ENCODE assay signal across 11 cellular contexts in genomic region chr15:31483924-31484368, GRCh38.
DNase-seq lines count a peak whose midpoint lies in the region; ATAC-seq and TF ChIP-seq lines count a peak whose summit lies in the region.
"Had no signal": no experiment of that assay in that cellular context is flagged by ENCODE, and none has a peak within 500 bp of the region (broad histone marks: within the 10 kb centered on the region; RNA-seq: fewer than 3 reads in every experiment).

No MANE protein-coding gene starts in this region.

- H3K27me3 Mint-ChIP-seq in CD14-positive monocyte (ENCODE audit: low read depth in 3 of 3) = peaks cover 54 to 62% (median 62%) of the 10 kb centered on the region in 3 donors
- H3K27me3 Mint-ChIP-seq in activated naive CD4-positive, alpha-beta T cell treated with anti-CD3 and anti-CD28 coated beads, Interleukin-2, amount 50 U/mL, for 24 hours = peaks cover 1% of the 10 kb centered on the region
- no peaks in the 10 kb centered on the region for H3K27me3 Mint-ChIP-seq in natural killer cell treated with Interleukin-12 subunit alpha and Interleukin-12 subunit beta and Interleukin-15 and Interleukin-18, amount 100 ng/mL, for 72 hours

- peaks cover 5 to 14% (median 11%) of the 10 kb centered on the region in 7 donors for H3K9me3 Mint-ChIP-seq in CD14-positive monocyte
- H3K9me3 Mint-ChIP-seq in activated naive CD4-positive, alpha-beta T cell treated with anti-CD3 and anti-CD28 coated beads, Interleukin-2, amount 50 U/mL, for 24 hours = no peaks in the 10 kb centered on the region
- H3K9me3 Mint-ChIP-seq in natural killer cell treated with Interleukin-12 subunit alpha and Interleukin-12 subunit beta and Interleukin-15 and Interleukin-18, amount 100 ng/mL, for 72 hours = no peaks in the 10 kb centered on the region

- peak overlapping the region; percentile 54 to 88 for H3K4me3 Mint-ChIP-seq in CD14-positive monocyte
- H3K4me3 Mint-ChIP-seq in activated naive CD4-positive, alpha-beta T cell treated with anti-CD3 and anti-CD28 coated beads, Interleukin-2, amount 50 U/mL, for 24 hours = peak overlapping the region; percentile 90
- H3K4me3 Mint-ChIP-seq in natural killer cell treated with Interleukin-12 subunit alpha and Interleukin-12 subunit beta and Interleukin-15 and Interleukin-18, amount 100 ng/mL, for 72 hours = peak overlapping the region; percentile 89

- DNase-seq in CD14-positive monocyte (ENCODE audit: low spot score) = no peak
- peak; percentile 15 for DNase-seq in T-helper 9 cell
- no peak for DNase-seq in natural killer cell treated with Interleukin-12 subunit alpha and Interleukin-12 subunit beta and Interleukin-15 and Interleukin-18, amount 100 ng/mL, for 72 hours (ENCODE audit: low spot score)
- no peak for DNase-seq in DMS79 (lab: John Stamatoyannopoulos, UW)
- no peak for DNase-seq in NCI-H446 (lab: John Stamatoyannopoulos, UW)
- no peak for DNase-seq in Right ventricle myocardium inferior (ENCODE audit: missing footprints)
- DNase-seq: IMR-90, NCI-H345 had no signal

- no peak for TF ChIP-seq CTCF in CD14-positive monocyte (IDR thresholded peaks at IDR 0.05)

- intact Hi-C loops in CD14-positive monocyte (cut with micrococcal nuclease) (loop anchor here in 1 of 2 donors (10.0 kb wide), 1 partner anchor 89 kb away; no protein-coding TSS in a partner anchor), Right ventricle myocardium inferior (cut with DNase I) (loop anchor here (10.0 kb wide), 1 partner anchor 119 kb away; no protein-coding TSS in a partner anchor)

- H3K27ac Mint-ChIP-seq in CD14-positive monocyte = no peak overlapping the region
- H3K27ac Mint-ChIP-seq in activated naive CD4-positive, alpha-beta T cell treated with anti-CD3 and anti-CD28 coated beads, Interleukin-2, amount 50 U/mL, for 24 hours = peak overlapping the region; percentile 65
- peak overlapping the region; percentile 71 to 83 for H3K27ac Mint-ChIP-seq in natural killer cell treated with Interleukin-12 subunit alpha and Interleukin-12 subunit beta and Interleukin-15 and Interleukin-18, amount 100 ng/mL, for 72 hours

- ATAC-seq in natural killer cell treated with Interleukin-12 subunit alpha and Interleukin-12 subunit beta and Interleukin-15 and Interleukin-18, amount 100 ng/mL, for 72 hours = no peak
- ATAC-seq in Right ventricle myocardium inferior = no peak
- no peak for ATAC-seq in GM18517 (IDR thresholded peaks at IDR 0.05; ENCODE audit: unreplicated experiment)
- ATAC-seq: SK-N-SH treated with all-trans-retinoic acid at 6 μM for 48 hours had no signal

- H3K4me1 Mint-ChIP-seq in CD14-positive monocyte = peaks cover 17% of the 10 kb centered on the region
- peaks cover 66% of the 10 kb centered on the region for H3K4me1 Mint-ChIP-seq in activated naive CD4-positive, alpha-beta T cell treated with anti-CD3 and anti-CD28 coated beads, Interleukin-2, amount 50 U/mL, for 24 hours
- H3K4me1 Mint-ChIP-seq in natural killer cell treated with Interleukin-12 subunit alpha and Interleukin-12 subunit beta and Interleukin-15 and Interleukin-18, amount 100 ng/mL, for 72 hours (ENCODE audit: low read depth in 2 of 2) = peaks cover 30 to 35% of the 10 kb centered on the region in 2 donors

- H3K36me3 Mint-ChIP-seq in CD14-positive monocyte = peaks cover 0 to 4% of the 10 kb centered on the region in 2 donors
- no peaks in the 10 kb centered on the region for H3K36me3 Mint-ChIP-seq in activated naive CD4-positive, alpha-beta T cell treated with anti-CD3 and anti-CD28 coated beads, Interleukin-2, amount 50 U/mL, for 24 hours
- peaks cover 4% of the 10 kb centered on the region for H3K36me3 Mint-ChIP-seq in natural killer cell treated with Interleukin-12 subunit alpha and Interleukin-12 subunit beta and Interleukin-15 and Interleukin-18, amount 100 ng/mL, for 72 hours

Comparison
In these comparisons a context has a peak if more than half of its experiments do, and no peak if none do; other contexts are left out.
1. H3K27ac Mint-ChIP-seq: peak in activated naive CD4-positive, alpha-beta T cell treated with anti-CD3 and anti-CD28 coated beads, Interleukin-2, amount 50 U/mL, for 24 hours (single experiment) and natural killer cell treated with Interleukin-12 subunit alpha and Interleukin-12 subunit beta and Interleukin-15 and Interleukin-18, amount 100 ng/mL, for 72 hours (2 of 2); none in CD14-positive monocyte (0 of 7).
2. Peak in every context shown above with its lines, with median percentiles within 50 percentile points of each other: H3K4me3 Mint-ChIP-seq.